Comparison of ENCODE assay signal across 21 cellular contexts in genomic region chr4:163137581-163137980, GRCh38. TPM values are rescaled to one million over a fixed set of nuclear protein-coding genes. Genes with fewer than 3 reads are reported as not detected.
DNase-seq lines count a peak whose midpoint lies in the region; ATAC-seq, FAIRE-seq and TF ChIP-seq lines count a peak whose summit lies in the region.
"Had no signal": no experiment of that assay in that cellular context is flagged by ENCODE, and none has a peak within 500 bp of the region (broad histone marks: within the 10 kb centered on the region; RNA-seq: fewer than 3 reads in every experiment).

No MANE protein-coding gene starts in this region.

- intact Hi-C loops in left colon (cut with DNase I, micrococcal nuclease): no loop called here
- intact Hi-C loops in activated naive CD4-positive, alpha-beta T cell treated with anti-CD3 and anti-CD28 coated beads for 36 hours (cut with micrococcal nuclease): no loop called here

- H3K79me2 ChIP-seq in GM23338 (replicated peaks; ENCODE audit: insufficient read depth): no peaks in the 10 kb centered on the region

- no peak overlapping the region for H3K4me3 Mint-ChIP-seq in activated naive CD4-positive, alpha-beta T cell treated with anti-CD3 and anti-CD28 coated beads for 36 hours
- H3K4me3 Mint-ChIP-seq in GM23338: no peak overlapping the region
- H3K4me3 Mint-ChIP-seq: CD4-positive, CD25-positive, alpha-beta regulatory T cell; CD8-positive, alpha-beta memory T cell had no signal

- CTCF ChIA-PET in activated naive CD4-positive, alpha-beta T cell treated with anti-CD3 and anti-CD28 coated beads for 36 hours (lab: Charles Lee): no interaction called here

- TF ChIP-seq CTCF in GM23338 (conservative IDR thresholded peaks at IDR 0.05; ENCODE audit: low read depth in 2 of 2): no peak

- no peak for FAIRE-seq in GM19239 (lab: Jason Lieb, UNC)
- FAIRE-seq: GM12878 had no signal

- no peaks in the 10 kb centered on the region for H3F3A ChIP-seq in GM23338 (replicated peaks; ENCODE audit: low read depth)

- no peaks in the 10 kb centered on the region for H3K27me3 ChIP-seq in GM23338 (ENCODE audit: insufficient read depth)
- H3K27me3 ChIP-seq: BE2C had no signal

- H3K4me3 ChIP-seq in GM23338: no peak overlapping the region
- H3K4me3 ChIP-seq: GM12878, HAP-1 had no signal

- 0 out of 2 replicates have a peak, but pooled peaks cover 4% of the 10 kb centered on the region for H3K36me3 ChIP-seq in GM23338 (ENCODE audit: insufficient read depth)

- H3K27ac Mint-ChIP-seq in activated naive CD4-positive, alpha-beta T cell treated with anti-CD3 and anti-CD28 coated beads for 36 hours: no peak overlapping the region
- no peak overlapping the region for H3K27ac Mint-ChIP-seq in GM23338
- H3K27ac Mint-ChIP-seq: CD4-positive, CD25-positive, alpha-beta regulatory T cell had no signal

- H3K36me3 Mint-ChIP-seq in activated naive CD4-positive, alpha-beta T cell treated with anti-CD3 and anti-CD28 coated beads for 36 hours (ENCODE audit: low read depth): peaks cover 23% of the 10 kb centered on the region
- H3K36me3 Mint-ChIP-seq in GM23338 (ENCODE audit: low read depth): peaks cover 7% of the 10 kb centered on the region; the same call in 2 of the 3 replicates

- H3K9me3 Mint-ChIP-seq in activated naive CD4-positive, alpha-beta T cell treated with anti-CD3 and anti-CD28 coated beads for 36 hours: no peaks in the 10 kb centered on the region
- no peaks in the 10 kb centered on the region for H3K9me3 Mint-ChIP-seq in GM23338
- H3K9me3 Mint-ChIP-seq: CD4-positive, CD25-positive, alpha-beta regulatory T cell; CD8-positive, alpha-beta memory T cell had no signal

- DNase-seq in amniotic epithelial cell (ENCODE audit: low read depth) (peak; percentile 6), dermis blood vessel endothelial cell (peak; percentile 48), left colon (no peak), renal cortical epithelial cell (ENCODE audit: low read depth) (peak; percentile 11), NCI-H510A (lab: John Stamatoyannopoulos, UW) (no peak), GM19239 (ENCODE audit: insufficient read length, low spot score) (no peak), GM23338 (ENCODE audit: low spot score) (no peak)
- no peak for DNase-seq in activated naive CD4-positive, alpha-beta T cell treated with anti-CD3 and anti-CD28 coated beads for 36 hours
- DNase-seq: 8988T; BE2C; C1 segment of cervical spinal cord; CD4-positive, CD25-positive, alpha-beta regulatory T cell; CD8-positive, alpha-beta memory T cell; COR-L47; DMS 273 treated with DMSO at 0.1 percent for 48 hours; DMS53; DND-41; EL had no signal

- ATAC-seq in left colon (peak; percentile 27), GM23338 (no peak)
- ATAC-seq: GM12878 had no signal

- H3K4me1 Mint-ChIP-seq in activated naive CD4-positive, alpha-beta T cell treated with anti-CD3 and anti-CD28 coated beads for 36 hours (ENCODE audit: low read depth): no peaks in the 10 kb centered on the region
- H3K4me1 Mint-ChIP-seq in GM23338: no peaks in the 10 kb centered on the region

- H3K27me3 Mint-ChIP-seq in activated naive CD4-positive, alpha-beta T cell treated with anti-CD3 and anti-CD28 coated beads for 36 hours (ENCODE audit: low read depth): no peaks in the 10 kb centered on the region
- peaks cover 1% of the 10 kb centered on the region for H3K27me3 Mint-ChIP-seq in GM23338 (ENCODE audit: insufficient read depth, low read depth, poor library complexity)
- H3K27me3 Mint-ChIP-seq: CD4-positive, CD25-positive, alpha-beta regulatory T cell; CD8-positive, alpha-beta memory T cell had no signal

- H3K4me2 ChIP-seq in GM23338: no peak overlapping the region

- no peak overlapping the region for H2AFZ ChIP-seq in GM23338

- no peaks in the 10 kb centered on the region for H3K9me2 ChIP-seq in GM23338 (ENCODE audit: insufficient read depth)

- no peak overlapping the region for H3K27ac ChIP-seq in GM23338 (ENCODE audit: low read depth)
- H3K27ac ChIP-seq: HL-60 had no signal

- no peaks in the 10 kb centered on the region; the same call in 1 of the 2 replicates for H4K20me1 ChIP-seq in GM23338 (replicated peaks; ENCODE audit: insufficient read depth)

- H3K4me1 ChIP-seq in GM23338 (ENCODE audit: insufficient read depth): no peaks in the 10 kb centered on the region
- H3K4me1 ChIP-seq: BE2C, HAP-1 had no signal

TF ChIP-seq in GM23338, 12 proteins besides CTCF, POLR2A, EP300 and RAD21 (continues in another document):
- TF ChIP-seq ZNF114 (CRISPR knock-in tag; IDR thresholded peaks at IDR 0.05) (no peak), JUNB (IDR thresholded peaks at IDR 0.05; ENCODE audit: unreplicated experiment) (no peak), EZH2 (IDR thresholded peaks at IDR 0.05; ENCODE audit: low read depth, unreplicated experiment) (no peak), STAT1 (IDR thresholded peaks at IDR 0.05; ENCODE audit: unreplicated experiment) (no peak), REST (IDR thresholded peaks at IDR 0.05; ENCODE audit: unreplicated experiment) (no peak), ZNF331 (CRISPR knock-in tag; IDR thresholded peaks at IDR 0.05; ENCODE audit: low read depth) (no peak), POLR2AphosphoS5 (IDR thresholded peaks at IDR 0.05; ENCODE audit: low read depth) (no peak), ETS1 (IDR thresholded peaks at IDR 0.05) (no peak)

RNA-seq across cellular contexts. Expression of gene NAF1, which starts 29.1 kb away (rescaled TPM):
- 7.7 and 10.2 TPM in 2 replicates for total RNA-seq in dermis blood vessel endothelial cell
- total RNA-seq in left colon: 10 to 100 TPM; 13.5 to 15.3 TPM
- total RNA-seq in renal cortical epithelial cell: 4.2 and 12.6 TPM in 2 replicates
- total RNA-seq in activated naive CD4-positive, alpha-beta T cell treated with anti-CD3 and anti-CD28 coated beads for 36 hours: 10 to 100 TPM; 20.1 to 20.4 TPM
- total RNA-seq in GM23338 (2014; rRNA removed; shearing (Covaris generic)): 44.3 and 51.2 TPM in 2 replicates
- polyA plus RNA-seq in GM23338 (2016; fragmentation: Nextera tagmentation; extraction: Ambion mirVana): 17.5 and 18.6 TPM in 2 replicates

Comparison
In these comparisons a context has a peak if more than half of its experiments do, and no peak if none do; other contexts are left out.
1. DNase-seq: peak in amniotic epithelial cell (single experiment), dermis blood vessel endothelial cell (single experiment) and renal cortical epithelial cell (single experiment); none in left colon (0 of 2), NCI-H510A (single experiment), GM19239 (single experiment), activated naive CD4-positive, alpha-beta T cell treated with anti-CD3 and anti-CD28 coated beads for 36 hours (single experiment) and GM23338 (single experiment).